12 cellular contexts compared by ENCODE assay signal in the genomic region with DNA sequence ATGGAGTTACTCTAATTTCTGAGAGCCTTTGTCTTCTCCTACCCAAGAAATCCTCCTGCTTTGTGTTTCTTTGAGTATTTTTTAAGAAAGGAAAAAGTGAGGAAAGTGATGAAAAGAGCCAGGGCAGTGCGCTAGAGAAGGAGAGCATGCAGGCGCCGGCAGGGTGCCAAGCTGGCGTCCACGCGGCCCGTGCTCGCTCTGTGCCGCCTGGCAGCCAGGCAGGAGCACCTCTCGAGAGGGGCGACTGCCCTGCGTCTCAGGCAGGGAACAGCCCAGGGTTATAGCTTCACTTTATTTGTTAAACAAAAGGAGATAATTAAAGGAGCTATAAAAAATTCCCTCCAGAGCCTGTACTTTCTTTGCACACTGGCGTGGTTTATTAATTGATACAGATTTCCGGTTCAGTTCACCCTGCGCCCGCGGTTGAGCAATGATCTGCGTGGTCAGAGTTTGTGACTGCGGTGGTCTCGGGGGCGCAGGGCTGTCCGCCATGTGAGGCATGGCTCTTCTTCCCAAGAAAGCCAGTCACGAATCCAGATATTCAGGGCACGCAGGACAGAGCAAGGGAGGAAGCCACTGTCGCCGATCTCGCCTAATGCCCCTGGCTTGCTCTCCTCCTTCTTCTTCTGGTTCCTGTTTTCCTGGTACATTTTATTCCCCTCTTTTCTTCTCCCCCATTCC.
A peak's percentile ranks its signal among the peaks of the same experiment; 100 is the strongest.
DNase-seq lines count a peak whose midpoint lies in the region; ATAC-seq lines count a peak whose summit lies in the region.
"Had no signal": no experiment of that assay in that cellular context is flagged by ENCODE, and none has a peak within 500 bp of the region (broad histone marks: within the 10 kb centered on the region; RNA-seq: fewer than 3 reads in every experiment).

No MANE protein-coding gene starts in this region.

- peak overlapping the region; percentile 61 for H3K4me3 ChIP-seq in endocrine pancreas (ENCODE audit: control insufficient read depth, insufficient read depth, low read length)
- H3K4me3 ChIP-seq: lung, uterus had no signal

- DNase-seq in left ventricle myocardium superior = peak; percentile 31
- DNase-seq in left cardiac atrium = no peak
- DNase-seq in NCI-H510A treated with DMSO at 0.1 percent for 48 hours (lab: John Stamatoyannopoulos, UW) = peak; percentile 81
- no peak for DNase-seq in activated CD4-positive, CD25-positive, alpha-beta regulatory T cell (lab: John Stamatoyannopoulos, UW)
- DNase-seq: activated effector memory CD4-positive, alpha-beta T cell treated with Interleukin-2 at 50 U/mL for 16 hours; uterus had no signal

- peak overlapping the region; percentile 26 for H3K9ac ChIP-seq in endocrine pancreas (ENCODE audit: control insufficient read depth, insufficient read depth, low read length)

- no peaks in the 10 kb centered on the region for H3K36me3 ChIP-seq in endocrine pancreas (ENCODE audit: control insufficient read depth, insufficient read depth, low read length)
- H3K36me3 ChIP-seq: uterus had no signal

- no peak for ATAC-seq in left ventricle myocardium superior
- ATAC-seq in left cardiac atrium = no peak
- ATAC-seq in GM21529 (IDR thresholded peaks at IDR 0.05; ENCODE audit: unreplicated experiment) = no peak
- no peak for ATAC-seq in HG02885 (IDR thresholded peaks at IDR 0.05; ENCODE audit: poor library complexity, unreplicated experiment)
- ATAC-seq in HG02938 (IDR thresholded peaks at IDR 0.05; ENCODE audit: unreplicated experiment) = no peak
- ATAC-seq: activated CD4-positive, CD25-positive, alpha-beta regulatory T cell treated with anti-CD3 and anti-CD28 coated beads, Interleukin-2, amount 50 U/mL, for 24 hours had no signal

- H3K4me1 ChIP-seq in endocrine pancreas (ENCODE audit: control insufficient read depth, insufficient read depth, low read length) = no peaks in the 10 kb centered on the region
- H3K4me1 ChIP-seq: uterus had no signal

- intact Hi-C loops in left ventricle myocardium superior (cut with micrococcal nuclease) (loop anchor here (10.0 kb wide), 1 partner anchor 1165 kb away; no protein-coding TSS in a partner anchor), left cardiac atrium (cut with DNase I) (no loop called here)

- no peaks in the 10 kb centered on the region for H3K9me3 ChIP-seq in endocrine pancreas (ENCODE audit: control insufficient read depth, low read length)
- H3K9me3 ChIP-seq: uterus had no signal

- H3K27me3 ChIP-seq in endocrine pancreas (ENCODE audit: control insufficient read depth, insufficient read depth, low read length) = no peaks in the 10 kb centered on the region
- H3K27me3 ChIP-seq: uterus had no signal

Comparison
In these comparisons a context has a peak if more than half of its experiments do, and no peak if none do; other contexts are left out.
1. DNase-seq: peak in left ventricle myocardium superior (single experiment) and NCI-H510A treated with DMSO at 0.1 percent for 48 hours (single experiment); none in left cardiac atrium (single experiment) and activated CD4-positive, CD25-positive, alpha-beta regulatory T cell (0 of 4).